In genomic region chr19:40982594-40983101, GRCh38 we compare ENCODE assay signal across 17 cellular contexts. TPM values are rescaled to one million over a fixed set of nuclear protein-coding genes. Genes with fewer than 3 reads are reported as not detected.
DNase-seq lines count a peak whose midpoint lies in the region; ATAC-seq, FAIRE-seq and TF ChIP-seq lines count a peak whose summit lies in the region.
"Had no signal": no experiment of that assay in that cellular context is flagged by ENCODE, and none has a peak within 500 bp of the region (broad histone marks: within the 10 kb centered on the region; RNA-seq: fewer than 3 reads in every experiment).

No MANE protein-coding gene starts in this region.

- TF ChIP-seq CTCF in astrocyte (IDR thresholded peaks at IDR 0.05; ENCODE audit: insufficient read depth, low read depth, low read length), result no peak

- no peak for ATAC-seq in activated CD8-positive, alpha-beta memory T cell treated with anti-CD3 and anti-CD28 coated beads, Interleukin-2, amount 10 ng/mL, durations not matched to agents 7 days and 5 days
- ATAC-seq: heart left ventricle had no signal

- no peaks in the 10 kb centered on the region for H3K9me3 Mint-ChIP-seq in activated CD8-positive, alpha-beta memory T cell treated with anti-CD3 and anti-CD28 coated beads, Interleukin-2, amount 10 ng/mL, durations not matched to agents 7 days and 5 days (ENCODE audit: low read depth)
- peaks cover 6% of the 10 kb centered on the region for H3K9me3 Mint-ChIP-seq in astrocyte (ENCODE audit: unreplicated experiment)
- H3K9me3 Mint-ChIP-seq in activated naive CD4-positive, alpha-beta T cell treated with anti-CD3 and anti-CD28 coated beads for 36 hours, result no peaks in the 10 kb centered on the region

- DNase-seq in activated CD8-positive, alpha-beta memory T cell treated with anti-CD3 and anti-CD28 coated beads for 24 hours, result peak; percentile 4
- DNase-seq in activated CD8-positive, alpha-beta memory T cell treated with anti-CD3 and anti-CD28 coated beads, Interleukin-2, amount 10 ng/mL, durations not matched to agents 7 days and 5 days, result no peak
- DNase-seq in astrocyte (ENCODE audit: low read depth), result peak; percentile 32
- DNase-seq in activated naive CD4-positive, alpha-beta T cell treated with anti-CD3 and anti-CD28 coated beads for 36 hours, result no peak
- DNase-seq in NCI-H2196 (lab: John Stamatoyannopoulos, UW; ENCODE audit: unreplicated experiment), result no peak
- DNase-seq in NAMALWA (ENCODE audit: low spot score), result no peak
- DNase-seq in T1000 (lab: John Stamatoyannopoulos, UW), result no peak
- DNase-seq: 8988T; activated CD4-positive, alpha-beta T cell treated with anti-CD3 and anti-CD28 coated beads for 48 hours; aorta; effector CD4-positive, alpha-beta T cell; heart left ventricle; NCI-H2029 treated with DMSO at 0.1 percent for 48 hours; SW 1271; testis had no signal

- H3K9ac ChIP-seq in astrocyte (ENCODE audit: low read length) (no peak overlapping the region), iPS-20b (ENCODE audit: low read depth, low read length) (peak overlapping the region; percentile 18; the same call in 1 of the 2 replicates)

- H3K4me1 ChIP-seq in astrocyte (ENCODE audit: insufficient read depth, low read length), result no peaks in the 10 kb centered on the region
- peaks cover 31% of the 10 kb centered on the region for H3K4me1 ChIP-seq in iPS-20b (ENCODE audit: insufficient read depth, low read length)
- H3K4me1 ChIP-seq: heart left ventricle, testis had no signal

- CTCF ChIA-PET in activated CD8-positive, alpha-beta memory T cell treated with anti-CD3 and anti-CD28 coated beads, Interleukin-2, amount 10 ng/mL, durations not matched to agents 7 days and 5 days (lab: Charles Lee), result no interaction called here
- CTCF ChIA-PET in activated naive CD4-positive, alpha-beta T cell treated with anti-CD3 and anti-CD28 coated beads for 36 hours (lab: Charles Lee), result no interaction called here

- no peak overlapping the region for H3K4me3 ChIP-seq in astrocyte (ENCODE audit: insufficient read depth, low read depth, low read length)
- H3K4me3 ChIP-seq in iPS-20b (ENCODE audit: low read length), result peak overlapping the region; percentile 33; the same call in 1 of the 2 replicates
- H3K4me3 ChIP-seq: heart left ventricle, testis had no signal

- H3K4me3 Mint-ChIP-seq in activated CD8-positive, alpha-beta memory T cell treated with anti-CD3 and anti-CD28 coated beads, Interleukin-2, amount 10 ng/mL, durations not matched to agents 7 days and 5 days, result no peak overlapping the region
- H3K4me3 Mint-ChIP-seq in astrocyte (ENCODE audit: unreplicated experiment), result no peak overlapping the region
- no peak overlapping the region for H3K4me3 Mint-ChIP-seq in activated naive CD4-positive, alpha-beta T cell treated with anti-CD3 and anti-CD28 coated beads for 36 hours
- H3K4me3 Mint-ChIP-seq: memory B cell had no signal

- peaks cover 1% of the 10 kb centered on the region for H3K4me1 Mint-ChIP-seq in activated CD8-positive, alpha-beta memory T cell treated with anti-CD3 and anti-CD28 coated beads, Interleukin-2, amount 10 ng/mL, durations not matched to agents 7 days and 5 days
- H3K4me1 Mint-ChIP-seq in astrocyte (ENCODE audit: low read depth, unreplicated experiment), result peaks cover 6% of the 10 kb centered on the region
- H3K4me1 Mint-ChIP-seq in activated naive CD4-positive, alpha-beta T cell treated with anti-CD3 and anti-CD28 coated beads for 36 hours (ENCODE audit: low read depth), result peaks cover 4% of the 10 kb centered on the region
- H3K4me1 Mint-ChIP-seq: memory B cell had no signal

- no peaks in the 10 kb centered on the region for H3K36me3 Mint-ChIP-seq in activated CD8-positive, alpha-beta memory T cell treated with anti-CD3 and anti-CD28 coated beads, Interleukin-2, amount 10 ng/mL, durations not matched to agents 7 days and 5 days
- no peaks in the 10 kb centered on the region for H3K36me3 Mint-ChIP-seq in astrocyte (ENCODE audit: low read depth, unreplicated experiment)
- no peaks in the 10 kb centered on the region for H3K36me3 Mint-ChIP-seq in activated naive CD4-positive, alpha-beta T cell treated with anti-CD3 and anti-CD28 coated beads for 36 hours (ENCODE audit: low read depth)
- H3K36me3 Mint-ChIP-seq: memory B cell had no signal

- no peaks in the 10 kb centered on the region for H3K79me2 ChIP-seq in astrocyte (ENCODE audit: insufficient read depth, low read length)

- H3K27me3 ChIP-seq in astrocyte (ENCODE audit: insufficient read depth, low read length), result no peaks in the 10 kb centered on the region
- no peaks in the 10 kb centered on the region; the same call in 1 of the 2 replicates for H3K27me3 ChIP-seq in iPS-20b (ENCODE audit: insufficient read depth, low read length)
- H3K27me3 ChIP-seq: testis had no signal

- intact Hi-C loops in activated naive CD4-positive, alpha-beta T cell treated with anti-CD3 and anti-CD28 coated beads for 36 hours (cut with micrococcal nuclease), result no loop called here

- H3K27ac ChIP-seq in astrocyte (ENCODE audit: low read depth, low read length), result no peak overlapping the region
- H3K27ac ChIP-seq in iPS-20b (ENCODE audit: low read length), result no peak overlapping the region
- H3K27ac ChIP-seq: heart left ventricle, testis had no signal

- H4K20me1 ChIP-seq in astrocyte (ENCODE audit: insufficient read depth, low read length), result no peaks in the 10 kb centered on the region

- H3K36me3 ChIP-seq in astrocyte (ENCODE audit: insufficient read depth, low read length), result no peaks in the 10 kb centered on the region
- H3K36me3 ChIP-seq in iPS-20b (ENCODE audit: insufficient read depth, low read depth, low read length), result no peaks in the 10 kb centered on the region
- H3K36me3 ChIP-seq: heart left ventricle had no signal

- H3K27ac Mint-ChIP-seq in activated CD8-positive, alpha-beta memory T cell treated with anti-CD3 and anti-CD28 coated beads, Interleukin-2, amount 10 ng/mL, durations not matched to agents 7 days and 5 days, result no peak overlapping the region
- H3K27ac Mint-ChIP-seq in astrocyte (ENCODE audit: unreplicated experiment), result peak overlapping the region; percentile 7
- no peak overlapping the region for H3K27ac Mint-ChIP-seq in activated naive CD4-positive, alpha-beta T cell treated with anti-CD3 and anti-CD28 coated beads for 36 hours
- H3K27ac Mint-ChIP-seq: memory B cell had no signal

- H3K9me3 ChIP-seq in astrocyte (ENCODE audit: insufficient read depth, low read depth, low read length) (no peaks in the 10 kb centered on the region), iPS-20b (ENCODE audit: insufficient read depth, low read depth, low read length) (no peaks in the 10 kb centered on the region)
- H3K9me3 ChIP-seq: testis had no signal

- no peak overlapping the region for H3K4me2 ChIP-seq in astrocyte (ENCODE audit: low read length)

- H2AFZ ChIP-seq in astrocyte (ENCODE audit: low read depth, low read length), result no peak overlapping the region

- H3K27me3 Mint-ChIP-seq in activated CD8-positive, alpha-beta memory T cell treated with anti-CD3 and anti-CD28 coated beads, Interleukin-2, amount 10 ng/mL, durations not matched to agents 7 days and 5 days, result peaks cover 21% of the 10 kb centered on the region
- peaks cover 23% of the 10 kb centered on the region for H3K27me3 Mint-ChIP-seq in astrocyte (ENCODE audit: low read depth, unreplicated experiment)
- peaks cover 9% of the 10 kb centered on the region for H3K27me3 Mint-ChIP-seq in activated naive CD4-positive, alpha-beta T cell treated with anti-CD3 and anti-CD28 coated beads for 36 hours (ENCODE audit: low read depth)

- no peak for FAIRE-seq in astrocyte (lab: Jason Lieb, UNC)

RNA-seq across cellular contexts. Expression of gene CYP2B6, which starts 8.4 kb away (rescaled TPM):
- total RNA-seq in activated CD8-positive, alpha-beta memory T cell treated with anti-CD3 and anti-CD28 coated beads, Interleukin-2, amount 10 ng/mL, durations not matched to agents 7 days and 5 days, result not detected
- not detected in 2 replicates for total RNA-seq in astrocyte
- total RNA-seq in activated naive CD4-positive, alpha-beta T cell treated with anti-CD3 and anti-CD28 coated beads for 36 hours, result not detected
- total RNA-seq: aorta had no signal

Comparison
In these comparisons a context has a peak if more than half of its experiments do, and no peak if none do; other contexts are left out.
1. DNase-seq: peak in activated CD8-positive, alpha-beta memory T cell treated with anti-CD3 and anti-CD28 coated beads for 24 hours (single experiment) and astrocyte (single experiment); none in activated CD8-positive, alpha-beta memory T cell treated with anti-CD3 and anti-CD28 coated beads, Interleukin-2, amount 10 ng/mL, durations not matched to agents 7 days and 5 days (single experiment), activated naive CD4-positive, alpha-beta T cell treated with anti-CD3 and anti-CD28 coated beads for 36 hours (single experiment), NCI-H2196 (single experiment), NAMALWA (single experiment) and T1000 (single experiment).